1 cellular context compared by ENCODE assay signal in the genomic region with DNA sequence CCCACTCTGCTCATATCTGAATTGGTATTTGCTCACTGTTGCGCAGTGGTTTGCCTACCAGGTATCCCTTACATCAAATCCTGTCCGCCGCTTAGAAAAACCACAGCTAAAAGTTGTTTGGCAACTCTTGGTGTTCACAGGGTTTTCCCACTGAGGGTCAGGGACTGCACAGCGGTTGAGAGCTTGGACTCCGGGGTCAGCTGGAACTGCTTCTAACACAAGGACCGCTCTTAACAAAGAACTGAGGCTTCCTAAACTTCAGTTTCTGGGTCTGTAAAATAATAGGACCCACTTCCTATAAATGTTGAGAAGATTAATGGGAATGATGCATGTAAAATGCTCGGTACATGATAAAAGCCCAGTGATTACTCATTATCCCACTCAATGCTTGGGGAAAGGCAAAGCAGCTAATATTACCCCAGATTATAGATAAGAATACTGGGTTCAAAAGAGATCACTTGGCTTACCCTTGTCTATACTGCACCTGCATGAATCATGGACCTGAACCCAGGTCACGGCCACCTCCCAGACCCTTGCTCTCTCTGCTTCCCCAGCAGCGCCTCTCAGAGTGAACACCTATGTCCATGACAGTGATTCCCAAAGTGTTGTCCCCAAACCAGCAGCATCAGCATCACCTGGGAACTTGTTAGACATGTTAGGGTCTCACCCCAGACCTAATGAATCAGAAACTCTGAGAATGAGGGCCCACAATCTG.
TF ChIP-seq lines count a peak whose summit lies in the region.

No MANE protein-coding gene starts in this region.

TF ChIP-seq in SK-N-SH treated with all-trans-retinoic acid at 6 μM for 48 hours, 23 proteins besides CTCF, POLR2A, EP300 and RAD21 (continued from another document):
- TF ChIP-seq ZNF565 (CRISPR knock-in tag; conservative IDR thresholded peaks at IDR 0.05; ENCODE audit: low read depth) (no peak), ZFP3 (CRISPR knock-in tag; IDR thresholded peaks at IDR 0.05) (no peak)
